In the genomic region with DNA sequence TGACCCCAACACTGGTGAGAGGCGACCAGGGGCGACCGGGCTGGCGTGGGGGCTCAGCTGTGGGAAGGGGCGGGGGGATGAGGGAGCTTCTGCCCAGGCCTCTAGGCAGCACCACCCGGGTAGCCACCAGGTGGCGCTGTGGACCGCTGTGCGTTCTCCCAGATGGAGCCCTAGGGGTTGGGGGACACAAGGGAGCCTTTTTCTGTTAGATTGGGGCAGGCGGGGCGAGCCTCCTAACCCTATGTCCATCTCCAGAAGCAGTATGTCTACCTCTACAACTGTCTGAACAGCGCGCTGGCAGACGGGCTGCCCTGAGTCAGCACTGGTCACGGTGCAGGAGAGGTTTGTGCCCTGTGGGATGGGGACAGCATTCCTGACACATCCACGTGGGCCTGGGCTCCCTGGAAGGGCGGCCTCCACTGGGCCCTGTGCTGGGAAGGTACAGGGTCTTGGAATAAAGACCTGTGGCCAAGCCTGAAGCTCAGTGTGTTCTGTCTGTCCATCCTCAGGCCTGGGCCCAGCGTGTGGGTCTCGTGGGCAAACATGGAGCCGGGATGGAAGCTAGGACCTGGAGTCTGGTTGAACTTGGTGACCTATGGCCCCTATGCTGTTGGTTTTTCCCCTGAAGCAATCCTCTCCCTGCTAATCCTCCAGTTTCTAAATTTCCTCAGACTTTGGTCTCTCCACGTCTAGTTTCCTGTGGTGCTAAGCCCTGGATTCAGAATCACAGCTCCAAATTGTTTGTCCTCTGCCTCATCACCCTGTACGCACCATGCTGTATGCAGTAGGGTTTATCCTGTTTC, we compare ENCODE assay signal across 8 cellular contexts. TPM values are rescaled to one million over a fixed set of nuclear protein-coding genes. Genes with fewer than 3 reads are reported as not detected.
DNase-seq lines count a peak whose midpoint lies in the region; ATAC-seq, FAIRE-seq and TF ChIP-seq lines count a peak whose summit lies in the region.

No MANE protein-coding gene starts in this region.

- peaks cover 8% of the 10 kb centered on the region for H3K27me3 ChIP-seq in CD8-positive, alpha-beta T cell (ENCODE audit: insufficient read depth, low read length)
- H3K27me3 ChIP-seq in ovary: no peaks in the 10 kb centered on the region

- POLR2A ChIA-PET in CD8-positive, alpha-beta T cell (lab: Charles Lee): interaction anchor here (0.7 kb wide), 1 partner anchor 9 kb away, joined by 3 read pairs; no protein-coding TSS in a partner anchor

- H3K9me3 ChIP-seq in CD8-positive, alpha-beta T cell (ENCODE audit: low read length): no peaks in the 10 kb centered on the region
- H3K9me3 ChIP-seq in ovary: no peaks in the 10 kb centered on the region

- DNase-seq in CD8-positive, alpha-beta T cell: peak; percentile 44 to 78 (median 70)
- DNase-seq in HFF-Myc (ENCODE audit: extremely low read depth, low read depth): no peak
- peak; percentile 41 for DNase-seq in RCC 7860 (ENCODE audit: low spot score)
- peak; percentile 61 for DNase-seq in activated T-helper 9 cell treated with anti-CD3 and anti-CD28 coated beads, Interleukin-2, amount 50 U/mL, for 16 hours (ENCODE audit: low read depth)
- peak; percentile 56 for DNase-seq in fibroblast of villous mesenchyme (ENCODE audit: low read depth)
- DNase-seq in ovary: peak; percentile 68 to 87 (median 82)
- peak; percentile 88 for DNase-seq in type B pancreatic cell (ENCODE audit: extremely low spot score, unreplicated experiment)

- H3K27ac ChIP-seq in CD8-positive, alpha-beta T cell (ENCODE audit: low read depth, low read length): no peak overlapping the region
- no peak overlapping the region for H3K27ac ChIP-seq in ovary

- TF ChIP-seq POLR2A in ovary (IDR thresholded peaks at IDR 0.05): no peak

- H3K36me3 Mint-ChIP-seq in CD8-positive, alpha-beta T cell: no peaks in the 10 kb centered on the region
- no peaks in the 10 kb centered on the region for H3K36me3 Mint-ChIP-seq in type B pancreatic cell

- WGBS in ovary, 3 donors: 40 to 66% (median 47%) methylated on average over 14 to 22 of the region's 22 CpGs

- peaks cover 14% of the 10 kb centered on the region for H3K4me1 ChIP-seq in CD8-positive, alpha-beta T cell (ENCODE audit: insufficient read depth, low read length)
- H3K4me1 ChIP-seq in ovary (ENCODE audit: insufficient read depth): peaks cover 15% of the 10 kb centered on the region

- no peaks in the 10 kb centered on the region for H3K9me3 Mint-ChIP-seq in CD8-positive, alpha-beta T cell
- H3K9me3 Mint-ChIP-seq in type B pancreatic cell: no peaks in the 10 kb centered on the region

- CTCF ChIA-PET in CD8-positive, alpha-beta T cell (lab: Charles Lee): interaction anchor here (0.7 to 4.4 kb wide), 15 partner anchors 13 to 653 kb away, joined by 3 to 30 read pairs (median 5); no protein-coding TSS in a partner anchor

- H3K27me3 Mint-ChIP-seq in CD8-positive, alpha-beta T cell (ENCODE audit: low read depth): peaks cover 38% of the 10 kb centered on the region
- peaks cover 31% of the 10 kb centered on the region for H3K27me3 Mint-ChIP-seq in type B pancreatic cell

- TF ChIP-seq EP300 in ovary (IDR thresholded peaks at IDR 0.05): no peak

- H3K4me1 Mint-ChIP-seq in CD8-positive, alpha-beta T cell (ENCODE audit: low read depth): peaks cover 18% of the 10 kb centered on the region
- H3K4me1 Mint-ChIP-seq in type B pancreatic cell (ENCODE audit: unreplicated experiment): peaks cover 10% of the 10 kb centered on the region

- peak; percentile 63 for ATAC-seq in CD8-positive, alpha-beta T cell
- no peak for ATAC-seq in HG02763 (IDR thresholded peaks at IDR 0.05; ENCODE audit: unreplicated experiment)

- FAIRE-seq in RCC 7860 (lab: Jason Lieb, UNC): no peak

- intact Hi-C loops in CD8-positive, alpha-beta T cell (cut with DNase I, micrococcal nuclease): loop anchor here in 1 of 2 experiments (1.0 kb wide), 2 partner anchors 301 to 652 kb away; no protein-coding TSS in a partner anchor
- intact Hi-C loops in ovary (cut with DNase I): loop anchor here (5.0 to 10.0 kb wide), 5 partner anchors 106 to 656 kb away; no protein-coding TSS in a partner anchor

- H3K4me3 ChIP-seq in CD8-positive, alpha-beta T cell (ENCODE audit: low read depth, low read length): no peak overlapping the region
- H3K4me3 ChIP-seq in HFF-Myc (replicated peaks; ENCODE audit: low read depth, low read length) (no peak overlapping the region), fibroblast of villous mesenchyme (ENCODE audit: low read depth, low read length) (no peak overlapping the region), ovary (no peak overlapping the region)

- H3K36me3 ChIP-seq in CD8-positive, alpha-beta T cell (ENCODE audit: insufficient read depth, low read length): no peaks in the 10 kb centered on the region
- no peaks in the 10 kb centered on the region for H3K36me3 ChIP-seq in ovary

- TF ChIP-seq CTCF in CD8-positive, alpha-beta T cell (IDR thresholded peaks at IDR 0.05): peak; percentile 68
- TF ChIP-seq CTCF in HFF-Myc (IDR thresholded peaks at IDR 0.05; ENCODE audit: low read depth, low read length, missing control alignments) (peak; percentile 88), fibroblast of villous mesenchyme (IDR thresholded peaks at IDR 0.05; ENCODE audit: insufficient read depth, low read depth, low read length) (peak; percentile 77), ovary (IDR thresholded peaks at IDR 0.05) (peak; percentile 72 to 76 (median 73)), type B pancreatic cell (conservative IDR thresholded peaks at IDR 0.05) (peak; percentile 95)

- H3K27ac Mint-ChIP-seq in CD8-positive, alpha-beta T cell: no peak overlapping the region
- H3K27ac Mint-ChIP-seq in type B pancreatic cell: no peak overlapping the region

- no peak overlapping the region for H3K4me3 Mint-ChIP-seq in CD8-positive, alpha-beta T cell
- no peak overlapping the region for H3K4me3 Mint-ChIP-seq in type B pancreatic cell

RNA-seq across cellular contexts. Expression of a gene that starts 23.1 kb away (rescaled TPM):
- total RNA-seq in CD8-positive, alpha-beta T cell: 10 to 100 TPM; 41.4 to 41.9 TPM
- total RNA-seq in fibroblast of villous mesenchyme (110 and 132 TPM in 2 replicates), ovary (10 to 100 TPM; 60.1 to 80.2 (median 72.0) TPM), type B pancreatic cell (ENCODE audit: low replicate concordance) (66.1 and 78.1 TPM in 2 replicates)
- 10 to 100 TPM; 54.3 to 77.7 TPM for polyA plus RNA-seq in ovary
